Comparison of ENCODE assay signal across 28 cellular contexts in genomic region chr6:100565439-100566104, GRCh38.
"Had no signal": no experiment of that assay in that cellular context is flagged by ENCODE, and none has a peak within 500 bp of the region (broad histone marks: within the 10 kb centered on the region; RNA-seq: fewer than 3 reads in every experiment).

No MANE protein-coding gene starts in this region.

- H3K4me3 Mint-ChIP-seq: endodermal cell; naive thymus-derived CD8-positive, alpha-beta T cell; nephron progenitor cell; stimulated activated memory B cell treated with anti-CD40 and anti-IgM and Interleukin-4, amounts not matched to agents 10 μg/mL and 1 μg/mL and 100 μg/mL, for 72 hours had no signal

- H3K9me3 Mint-ChIP-seq: endodermal cell, nephron progenitor cell had no signal

- DNase-seq: central memory CD4-positive, alpha-beta T cell; dorsolateral prefrontal cortex; effector CD4-positive, alpha-beta T cell; endodermal cell; foreskin fibroblast; gastrocnemius medialis; heart left ventricle; hippocampal formation; islet precursor cell; kidney glomerular epithelial cell; left ventricle myocardium inferior; lower lobe of right lung; naive thymus-derived CD8-positive, alpha-beta T cell; nephron progenitor cell; nucleus accumbens; ovary; stimulated activated CD4-positive, alpha-beta T cell treated with anti-CD3 and anti-CD28 coated beads, Interleukin-4, amount 100 ng/mL, for 4 hours; stimulated activated naive CD8-positive, alpha-beta T cell treated with anti-CD3 and anti-CD28 coated beads, Interleukin-15, Interleukin-2, amounts not matched to agents 100 U/mL and 50 U/mL, for 24 hours; substantia nigra; upper lobe of left lung had no signal

- H3K27me3 Mint-ChIP-seq: naive thymus-derived CD8-positive, alpha-beta T cell; stimulated activated memory B cell treated with anti-CD40 and anti-IgM and Interleukin-4, amounts not matched to agents 10 μg/mL and 1 μg/mL and 100 μg/mL, for 72 hours had no signal

- H3K27ac ChIP-seq: dorsolateral prefrontal cortex, epithelial cell of prostate, gastrocnemius medialis, heart left ventricle, left ventricle myocardium inferior, lower lobe of right lung, ovary, thoracic aorta, tibial nerve, upper lobe of left lung had no signal

- H3K9me3 ChIP-seq: gastrocnemius medialis, lower lobe of right lung, ovary, thoracic aorta, upper lobe of left lung had no signal

- H3K4me1 Mint-ChIP-seq: endodermal cell; naive thymus-derived CD8-positive, alpha-beta T cell; nephron progenitor cell had no signal

- FAIRE-seq: colon, urothelium cell line had no signal

- H3K27me3 ChIP-seq: dorsolateral prefrontal cortex, gastrocnemius medialis, heart left ventricle, ovary, tibial nerve, upper lobe of left lung had no signal

- H3K27ac Mint-ChIP-seq: endodermal cell; naive thymus-derived CD8-positive, alpha-beta T cell; nephron progenitor cell; stimulated activated memory B cell treated with anti-CD40 and anti-IgM and Interleukin-4, amounts not matched to agents 10 μg/mL and 1 μg/mL and 100 μg/mL, for 72 hours had no signal

- H3K36me3 ChIP-seq: gastrocnemius medialis, lower lobe of right lung, ovary, upper lobe of left lung had no signal

- ATAC-seq: esophagus mucosa; gastrocnemius medialis; heart left ventricle; lower lobe of right lung; naive thymus-derived CD8-positive, alpha-beta T cell; sciatic nerve; stimulated activated memory B cell treated with anti-CD40 and anti-IgM and Interleukin-4, amounts not matched to agents 10 μg/mL and 1 μg/mL and 100 μg/mL, for 72 hours; stimulated activated naive CD8-positive, alpha-beta T cell treated with anti-CD3 and anti-CD28 coated beads, Interleukin-15, Interleukin-2, amounts not matched to agents 100 U/mL and 50 U/mL, for 24 hours had no signal

- H3K4me3 ChIP-seq: dorsolateral prefrontal cortex, gastrocnemius medialis, heart left ventricle, left ventricle myocardium inferior, lower lobe of right lung, ovary, thoracic aorta, tibial nerve, upper lobe of left lung had no signal

- H3K4me1 ChIP-seq: gastrocnemius medialis, heart left ventricle, left ventricle myocardium inferior, lower lobe of right lung, tibial nerve, upper lobe of left lung had no signal
